Comparison of ENCODE assay signal across 1 cellular context in the genomic region with DNA sequence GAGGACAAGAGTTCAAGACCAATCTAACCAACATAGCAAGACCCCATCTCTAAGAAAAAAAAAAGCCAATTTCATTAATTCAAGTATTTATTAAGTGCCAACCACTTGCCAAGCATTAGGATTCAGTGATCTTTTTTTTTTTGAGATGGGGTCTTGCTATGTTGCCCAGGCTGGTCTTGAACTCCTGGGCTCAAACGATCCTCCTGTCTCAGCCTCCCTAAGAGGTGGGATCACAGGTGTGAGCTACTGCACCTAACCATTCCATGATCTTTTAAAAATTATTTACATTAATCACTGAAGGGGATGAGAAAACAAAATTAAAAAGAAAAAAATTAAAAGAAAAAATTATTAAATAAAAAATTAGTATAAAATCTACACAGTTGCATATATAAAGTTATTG.
TF ChIP-seq lines count a peak whose summit lies in the region.

No MANE protein-coding gene starts in this region.

TF ChIP-seq in K562, 482 proteins besides CTCF, POLR2A, EP300 and RAD21:
- TF ChIP-seq RBM25 (IDR thresholded peaks at IDR 0.05; ENCODE audit: low read depth, low read length, severe bottlenecking) (peak; percentile 55), U2AF1 (optimal IDR thresholded peaks at IDR 0.05; ENCODE audit: low read depth, low read length) (no peak), ZNF121 (CRISPR knock-in tag; conservative IDR thresholded peaks at IDR 0.05) (peak; percentile 77)
TF ChIP-seq in K562: peak in this region for 2.
